In genomic region chr20:62143118-62143975, GRCh38 we compare ENCODE assay signal across 8 cellular contexts. TPM values are rescaled to one million over a fixed set of nuclear protein-coding genes. Genes with fewer than 3 reads are reported as not detected.
DNase-seq lines count a peak whose midpoint lies in the region; ATAC-seq and TF ChIP-seq lines count a peak whose summit lies in the region.

TSS of gene PSMA7 (minus strand) at chr20:62143394. CDS start at chr20:62143303, 91 bp downstream.
TSS of gene SS18L1 (plus strand) at chr20:62143769. CDS start at chr20:62143821, 52 bp downstream.

- H3K27me3 ChIP-seq in BLaER1 treated with 17β-estradiol and CSF1 and Interleukin-3, amounts not matched to agents 10 nM and 100 nM: no peaks in the 10 kb centered on the region
- no peaks in the 10 kb centered on the region for H3K27me3 ChIP-seq in mesendoderm (ENCODE audit: insufficient read depth, low read length, poor library complexity)

- H4K20me1 ChIP-seq in BLaER1 treated with 17β-estradiol and CSF1 and Interleukin-3, amounts not matched to agents 10 nM and 100 nM: peaks cover 78 to 95% (median 92%) of the 10 kb centered on the region in 11 experiments

- H3K9me3 Mint-ChIP-seq in activated CD8-positive, alpha-beta T cell treated with anti-CD3 and anti-CD28 coated beads, Interleukin-2, amount 10 ng/mL, durations not matched to agents 7 days and 5 days (ENCODE audit: insufficient read depth): no peaks in the 10 kb centered on the region
- no peaks in the 10 kb centered on the region for H3K9me3 Mint-ChIP-seq in effector memory CD8-positive, alpha-beta T cell

- H3K27me3 Mint-ChIP-seq in activated CD8-positive, alpha-beta T cell treated with anti-CD3 and anti-CD28 coated beads, Interleukin-2, amount 10 ng/mL, durations not matched to agents 7 days and 5 days (ENCODE audit: low read depth): no peaks in the 10 kb centered on the region
- H3K27me3 Mint-ChIP-seq in effector memory CD8-positive, alpha-beta T cell: no peaks in the 10 kb centered on the region

- no peak within 1 kb of the TSS for H2BK15ac ChIP-seq in mesendoderm (replicated peaks; ENCODE audit: low read depth)

- H3K23ac ChIP-seq in mesendoderm (ENCODE audit: low read length): peak within 1 kb of the TSS; percentile 45

- peaks cover 38 to 48% (median 41%) of the 10 kb centered on the region in 10 experiments for H3K4me1 ChIP-seq in BLaER1 treated with 17β-estradiol and CSF1 and Interleukin-3, amounts not matched to agents 10 nM and 100 nM
- peaks cover 7% of the 10 kb centered on the region for H3K4me1 ChIP-seq in mesendoderm (ENCODE audit: control insufficient read depth, low read depth, low read length)

- H3K4me3 Mint-ChIP-seq in activated CD8-positive, alpha-beta T cell treated with anti-CD3 and anti-CD28 coated beads, Interleukin-2, amount 10 ng/mL, durations not matched to agents 7 days and 5 days: peak within 1 kb of the TSS; percentile 87
- peak within 1 kb of the TSS; percentile 85 to 86 for H3K4me3 Mint-ChIP-seq in effector memory CD8-positive, alpha-beta T cell

- H4K8ac ChIP-seq in mesendoderm (ENCODE audit: low read depth, low read length): peak within 1 kb of the TSS; percentile 95

- peak within 1 kb of the TSS; percentile 89 to 100 (median 99) for H3K4me3 ChIP-seq in BLaER1 treated with 17β-estradiol and CSF1 and Interleukin-3, amounts not matched to agents 10 nM and 100 nM
- peak within 1 kb of the TSS; percentile 91 for H3K4me3 ChIP-seq in mesendoderm (ENCODE audit: low read length)

- H3K36me3 ChIP-seq in BLaER1 treated with 17β-estradiol and CSF1 and Interleukin-3, amounts not matched to agents 10 nM and 100 nM: peaks cover 29 to 49% (median 43%) of the 10 kb centered on the region in 11 experiments
- peaks cover 12% of the 10 kb centered on the region for H3K36me3 ChIP-seq in mesendoderm (ENCODE audit: control insufficient read depth, insufficient read depth, low read length)

- H3K18ac ChIP-seq in mesendoderm (ENCODE audit: low read length): peak within 1 kb of the TSS; percentile 98

- peak; percentile 37 for ATAC-seq in HG03378 (IDR thresholded peaks at IDR 0.05; ENCODE audit: unreplicated experiment)
- peak; percentile 87 for ATAC-seq in activated CD8-positive, alpha-beta T cell treated with anti-CD3 and anti-CD28 coated beads, Interleukin-2, amount 10 ng/mL, durations not matched to agents 7 days and 5 days
- peak; percentile 80 for ATAC-seq in effector memory CD8-positive, alpha-beta T cell (replicated peaks)

- peak within 1 kb of the TSS; percentile 94 for H3K4ac ChIP-seq in mesendoderm (ENCODE audit: low read depth, low read length)

- peak within 1 kb of the TSS; percentile 87 to 98 (median 97) for H3K4me2 ChIP-seq in BLaER1 treated with 17β-estradiol and CSF1 and Interleukin-3, amounts not matched to agents 10 nM and 100 nM
- H3K4me2 ChIP-seq in mesendoderm (ENCODE audit: low read length): peak within 1 kb of the TSS; percentile 98

- H3K79me2 ChIP-seq in mesendoderm (ENCODE audit: control insufficient read depth, insufficient read depth, low read length): peaks cover 79% of the 10 kb centered on the region

- peak within 1 kb of the TSS; percentile 92 for H3K27ac Mint-ChIP-seq in activated CD8-positive, alpha-beta T cell treated with anti-CD3 and anti-CD28 coated beads, Interleukin-2, amount 10 ng/mL, durations not matched to agents 7 days and 5 days
- H3K27ac Mint-ChIP-seq in effector memory CD8-positive, alpha-beta T cell: peak within 1 kb of the TSS; percentile 93 to 94

- peaks cover 39% of the 10 kb centered on the region for H3K79me1 ChIP-seq in mesendoderm (ENCODE audit: low read length)

- H3K56ac ChIP-seq in mesendoderm (ENCODE audit: low read length): peak within 1 kb of the TSS; percentile 99

- TF ChIP-seq POLR2A in GM19193 (IDR thresholded peaks at IDR 0.05; ENCODE audit: extremely low read depth, insufficient read depth, insufficient read length): peak; percentile 82

- CTCF ChIA-PET in activated CD8-positive, alpha-beta T cell treated with anti-CD3 and anti-CD28 coated beads, Interleukin-2, amount 10 ng/mL, durations not matched to agents 7 days and 5 days (lab: Charles Lee): interaction anchor here (1.0 to 1.7 kb wide), 2 partner anchors 16 to 132 kb away, joined by 3 to 6 read pairs; no protein-coding TSS in a partner anchor

- H2BK120ac ChIP-seq in mesendoderm (ENCODE audit: low read depth, low read length): peak within 1 kb of the TSS; percentile 100

- peak within 1 kb of the TSS; percentile 96 to 99 (median 99) for H3K27ac ChIP-seq in BLaER1 treated with 17β-estradiol and CSF1 and Interleukin-3, amounts not matched to agents 10 nM and 100 nM
- H3K27ac ChIP-seq in mesendoderm (ENCODE audit: low read depth, low read length): peak within 1 kb of the TSS; percentile 86

- DNase-seq in NCI-H69 (lab: John Stamatoyannopoulos, UW) (peak; percentile 90), mesendoderm (peak; percentile 92)
- peak; percentile 87 for DNase-seq in activated CD8-positive, alpha-beta T cell treated with anti-CD3 and anti-CD28 coated beads, Interleukin-2, amount 10 ng/mL, durations not matched to agents 7 days and 5 days
- peak; percentile 77 to 82 (median 78) for DNase-seq in effector memory CD8-positive, alpha-beta T cell
- peak; percentile 81 for DNase-seq in stimulated activated CD8-positive, alpha-beta memory T cell treated with anti-CD3 and anti-CD28 coated beads, Interleukin-12 subunit alpha, Interleukin-12 subunit beta, amount 100 ng/mL, for 4 hours (ENCODE audit: low read depth)

- peaks cover 42% of the 10 kb centered on the region for H3K4me1 Mint-ChIP-seq in activated CD8-positive, alpha-beta T cell treated with anti-CD3 and anti-CD28 coated beads, Interleukin-2, amount 10 ng/mL, durations not matched to agents 7 days and 5 days (ENCODE audit: low read depth)
- peaks cover 44 to 45% of the 10 kb centered on the region in 2 donors for H3K4me1 Mint-ChIP-seq in effector memory CD8-positive, alpha-beta T cell (ENCODE audit: low read depth in 2 of 2)

- no peaks in the 10 kb centered on the region for H3K9me3 ChIP-seq in BLaER1 treated with 17β-estradiol and CSF1 and Interleukin-3, amounts not matched to agents 10 nM and 100 nM (replicated peaks in 1 of 11)

- H3K36me3 Mint-ChIP-seq in activated CD8-positive, alpha-beta T cell treated with anti-CD3 and anti-CD28 coated beads, Interleukin-2, amount 10 ng/mL, durations not matched to agents 7 days and 5 days (ENCODE audit: low read depth): peaks cover 47% of the 10 kb centered on the region
- H3K36me3 Mint-ChIP-seq in effector memory CD8-positive, alpha-beta T cell (ENCODE audit: insufficient read depth): peaks cover 48% of the 10 kb centered on the region

- H2AK5ac ChIP-seq in mesendoderm (ENCODE audit: low read length): no peak within 1 kb of the TSS

- POLR2A ChIA-PET in activated CD8-positive, alpha-beta T cell treated with anti-CD3 and anti-CD28 coated beads, Interleukin-2, amount 10 ng/mL, durations not matched to agents 7 days and 5 days (lab: Charles Lee): interaction anchor here (1.0 to 4.3 kb wide), 7 partner anchors 9 to 243 kb away, joined by 3 to 21 read pairs (median 7); partner anchors contain the start of genes LSM14B, MTG2 and TAF4

- peak within 1 kb of the TSS; percentile 91 for H2BK5ac ChIP-seq in mesendoderm (ENCODE audit: low read length)

- peak within 1 kb of the TSS; percentile 95 to 100 (median 99) for H3K9ac ChIP-seq in BLaER1 treated with 17β-estradiol and CSF1 and Interleukin-3, amounts not matched to agents 10 nM and 100 nM
- peak within 1 kb of the TSS; percentile 97 for H3K9ac ChIP-seq in mesendoderm (ENCODE audit: low read length)

- WGBS in mesendoderm (ENCODE audit: extremely low coverage, insufficient coverage, low lambda C conversion rate): no CpG with 5 or more reads among the region's 143 CpGs

- H4K5ac ChIP-seq in mesendoderm (ENCODE audit: low read length): no peak within 1 kb of the TSS

RNA-seq across cellular contexts. Expression of gene PSMA7, which starts in this region (rescaled TPM):
- total RNA-seq in activated CD8-positive, alpha-beta T cell treated with anti-CD3 and anti-CD28 coated beads, Interleukin-2, amount 10 ng/mL, durations not matched to agents 7 days and 5 days: 100 to 1,000 TPM; 333 to 352 TPM
- polyA plus RNA-seq in mesendoderm (2013, experiment 1 of 2): 431 TPM
- polyA plus RNA-seq in mesendoderm (2013, experiment 2 of 2): 443 TPM

RNA-seq across cellular contexts. Expression of gene SS18L1, which starts in this region (rescaled TPM):
- 10 to 100 TPM; 15.9 to 17.9 TPM for total RNA-seq in activated CD8-positive, alpha-beta T cell treated with anti-CD3 and anti-CD28 coated beads, Interleukin-2, amount 10 ng/mL, durations not matched to agents 7 days and 5 days
- 7.7 TPM for polyA plus RNA-seq in mesendoderm (2013, experiment 1 of 2)
- 7.7 TPM for polyA plus RNA-seq in mesendoderm (2013, experiment 2 of 2)

Comparison
In these comparisons a context has a peak if more than half of its experiments do, and no peak if none do; other contexts are left out.
1. Peak in every context shown above with its lines: DNase-seq, ATAC-seq, H3K4me3 ChIP-seq and H3K27ac ChIP-seq.
2. ATAC-seq: peak in every context shown above with its lines; median percentile 87 in activated CD8-positive, alpha-beta T cell treated with anti-CD3 and anti-CD28 coated beads, Interleukin-2, amount 10 ng/mL, durations not matched to agents 7 days and 5 days; 80 in effector memory CD8-positive, alpha-beta T cell; 37 in HG03378.